In the genomic region with DNA sequence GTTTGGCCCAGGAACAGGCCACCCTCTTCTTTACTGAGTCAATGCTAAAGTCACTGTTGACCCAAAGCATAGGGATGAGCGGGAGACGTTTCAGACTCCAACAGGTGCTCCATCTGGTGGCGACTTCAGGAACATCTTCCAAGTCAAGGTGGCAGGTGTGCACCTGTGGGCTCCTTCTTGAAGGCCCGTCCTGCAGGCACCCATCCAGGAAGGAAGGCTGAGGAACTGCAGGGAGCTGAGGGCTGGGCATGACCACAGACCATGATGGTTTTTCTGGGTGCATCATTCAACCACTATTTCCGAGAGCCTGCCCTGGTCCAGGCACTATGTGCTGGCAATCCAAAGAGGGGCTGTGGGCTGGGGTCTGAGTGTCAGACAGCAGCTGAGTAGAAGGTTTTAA, we compare ENCODE assay signal across 8 cellular contexts.
A peak's percentile ranks its signal among the peaks of the same experiment; 100 is the strongest.
DNase-seq lines count a peak whose midpoint lies in the region; ATAC-seq and TF ChIP-seq lines count a peak whose summit lies in the region.

No MANE protein-coding gene starts in this region.

- ATAC-seq in GM21447 (IDR thresholded peaks at IDR 0.05; ENCODE audit: unreplicated experiment) (no peak), HG02840 (IDR thresholded peaks at IDR 0.05; ENCODE audit: low FRiP score, unreplicated experiment) (no peak)

- peak; percentile 12 for TF ChIP-seq CTCF in foreskin fibroblast (IDR thresholded peaks at IDR 0.05; ENCODE audit: low read depth, low read length)

- DNase-seq in DMS79 treated with DMSO at 0.1 percent for 48 hours (lab: John Stamatoyannopoulos, UW) (peak; percentile 38), DMS79 (lab: John Stamatoyannopoulos, UW) (no peak), NCI-H526 treated with DMSO at 0.1 percent for 48 hours (lab: John Stamatoyannopoulos, UW) (peak; percentile 40), foreskin fibroblast (peak in 1 of 2 donors; percentile 4), pons (ENCODE audit: low spot score) (peak; percentile 42)
- peak; percentile 69 to 71 for DNase-seq in activated T-cell treated with anti-CD3 and anti-CD28 coated beads, Interleukin-2, amount 50 U/mL, for 48 hours

- H3K4me3 ChIP-seq in foreskin fibroblast (ENCODE audit: low read depth in 1 of 2, low read length in 2 of 2), result no peak overlapping the region
